17 cellular contexts compared by ENCODE assay signal in genomic region chr9:135214054-135214640, GRCh38.
"Had no signal": no experiment of that assay in that cellular context is flagged by ENCODE, and none has a peak within 500 bp of the region (broad histone marks: within the 10 kb centered on the region; RNA-seq: fewer than 3 reads in every experiment).

No MANE protein-coding gene starts in this region.

- H3K4me3 Mint-ChIP-seq: activated naive CD4-positive, alpha-beta T cell treated with anti-CD3 and anti-CD28 coated beads, Interleukin-2, amount 50 U/mL, for 24 hours had no signal

- H3K36me3 Mint-ChIP-seq: activated naive CD4-positive, alpha-beta T cell treated with anti-CD3 and anti-CD28 coated beads, Interleukin-2, amount 50 U/mL, for 24 hours had no signal

- H3K36me3 ChIP-seq: adrenal gland, esophagus muscularis mucosa, tibial nerve had no signal

- DNase-seq: activated CD4-positive, alpha-beta T cell treated with anti-CD3 and anti-CD28 coated beads, Interleukin-2, amount 50 U/mL, for 48 hours; caudate nucleus; effector CD4-positive, alpha-beta T cell; hippocampal formation; stimulated activated CD4-positive, alpha-beta T cell treated with anti-CD3 and anti-CD28 coated beads, Interleukin-4, amount 100 ng/mL, for 24 hours; stimulated activated naive CD4-positive, alpha-beta T cell; substantia nigra; T-helper 1 cell had no signal

- H3K27ac ChIP-seq: adrenal gland, coronary artery, esophagus muscularis mucosa, parathyroid adenoma, SK-N-MC, skin epidermis, tibial nerve had no signal

- H3K4me3 ChIP-seq: adrenal gland, coronary artery, esophagus muscularis mucosa, SK-N-MC, skin epidermis, tibial nerve had no signal

- H3K9me3 Mint-ChIP-seq: activated naive CD4-positive, alpha-beta T cell treated with anti-CD3 and anti-CD28 coated beads, Interleukin-2, amount 50 U/mL, for 24 hours; activated T-helper 2 cell treated with anti-CD3 and anti-CD28 coated beads, Interferon-gamma antibody, Interleukin-2, Interleukin-4, amounts not matched to agents 10 μg/mL and 5 μg/mL and 100 μg/mL, durations not matched to agents 14 hours and 24 hours and 36 hours had no signal

- H3K27ac Mint-ChIP-seq: activated naive CD4-positive, alpha-beta T cell treated with anti-CD3 and anti-CD28 coated beads, Interleukin-2, amount 50 U/mL, for 24 hours; activated T-helper 2 cell treated with anti-CD3 and anti-CD28 coated beads, Interferon-gamma antibody, Interleukin-2, Interleukin-4, amounts not matched to agents 10 μg/mL and 5 μg/mL and 100 μg/mL, durations not matched to agents 14 hours and 24 hours and 36 hours had no signal

- H3K4me1 ChIP-seq: parathyroid adenoma had no signal

- H3K4me1 Mint-ChIP-seq: activated naive CD4-positive, alpha-beta T cell treated with anti-CD3 and anti-CD28 coated beads, Interleukin-2, amount 50 U/mL, for 24 hours had no signal

- H3K9me3 ChIP-seq: adrenal gland had no signal
